Comparison of ENCODE assay signal across 33 cellular contexts in the genomic region with DNA sequence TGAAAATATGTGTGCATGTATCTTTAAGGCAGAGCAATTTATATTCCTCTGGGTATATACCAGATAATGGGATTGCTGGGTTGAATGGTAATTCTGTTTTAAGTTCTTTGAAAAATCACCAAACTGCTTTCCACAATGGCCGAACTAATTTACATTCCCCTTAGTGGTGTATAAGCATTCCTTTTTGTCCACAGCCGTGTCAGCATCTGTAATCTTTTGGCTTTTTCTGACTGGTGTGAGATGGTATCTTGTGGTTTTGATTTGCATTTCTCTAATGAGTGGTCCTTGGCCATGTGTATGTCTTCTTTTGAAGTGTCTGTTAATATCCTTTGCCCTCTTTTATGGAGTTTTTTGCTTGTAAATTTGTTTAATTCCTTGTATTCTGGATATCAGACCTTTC. TPM values are rescaled to one million over a fixed set of nuclear protein-coding genes. Genes with fewer than 3 reads are reported as not detected.
"Had no signal": no experiment of that assay in that cellular context is flagged by ENCODE, and none has a peak within 500 bp of the region (broad histone marks: within the 10 kb centered on the region; RNA-seq: fewer than 3 reads in every experiment).

No MANE protein-coding gene starts in this region.

- H3K4me1 Mint-ChIP-seq: naive thymus-derived CD8-positive, alpha-beta T cell; nephron progenitor cell; stimulated activated memory B cell treated with anti-CD40 and anti-IgM and Interleukin-4, amounts not matched to agents 10 μg/mL and 1 μg/mL and 100 μg/mL, for 72 hours had no signal

- H3K9me3 ChIP-seq: ovary, right lobe of liver, testis, thyroid gland had no signal

- H3K4me3 ChIP-seq: left lung, lower lobe of right lung, ovary, right atrium auricular region, right lobe of liver, smooth muscle cell, stomach, testis, thyroid gland, transverse colon, upper lobe of left lung, vagina had no signal

- H3K27me3 Mint-ChIP-seq: naive thymus-derived CD8-positive, alpha-beta T cell; progenitor cell of endocrine pancreas; stimulated activated memory B cell treated with anti-CD40 and anti-IgM and Interleukin-4, amounts not matched to agents 10 μg/mL and 1 μg/mL and 100 μg/mL, for 72 hours had no signal

- H3K27me3 ChIP-seq: left lung, ovary, right atrium auricular region, right lobe of liver, stomach, testis, thyroid gland, transverse colon, upper lobe of left lung, vagina had no signal

- H3K4me1 ChIP-seq: left lung, lower lobe of right lung, right atrium auricular region, right lobe of liver, stomach, testis, thyroid gland, transverse colon, upper lobe of left lung, vagina had no signal

- DNase-seq: hypothalamus; immature natural killer cell; kidney; left colon; left lung; lower lobe of right lung; mammary epithelial cell; mesenchymal stem cell; naive thymus-derived CD8-positive, alpha-beta T cell; nephron progenitor cell; ovary; right lobe of liver; stimulated activated CD4-positive, alpha-beta T cell treated with anti-CD3 and anti-CD28 coated beads, Interleukin-1b, Interleukin-23, amount 100 ng/mL, for 48 hours; stimulated activated CD4-positive, alpha-beta T cell treated with anti-CD3 and anti-CD28 coated beads, Interleukin-2, amount 100 ng/mL, for 48 hours; stimulated activated CD4-positive, alpha-beta T cell treated with anti-CD3 and anti-CD28 coated beads, Interleukin-4, amount 100 ng/mL, for 4 hours; stimulated activated CD8-positive, alpha-beta memory T cell treated with anti-CD3 and anti-CD28 coated beads, Interleukin-4, amount 100 ng/mL, for 48 hours; stimulated activated naive CD8-positive, alpha-beta T cell treated with anti-CD3 and anti-CD28 coated beads, Interleukin-15, Interleukin-2, amounts not matched to agents 100 U/mL and 50 U/mL, for 24 hours; stomach; testis; thyroid gland; transverse colon; upper lobe of left lung had no signal

- H3K4me3 Mint-ChIP-seq: immature natural killer cell; naive thymus-derived CD8-positive, alpha-beta T cell; nephron progenitor cell; stimulated activated memory B cell treated with anti-CD40 and anti-IgM and Interleukin-4, amounts not matched to agents 10 μg/mL and 1 μg/mL and 100 μg/mL, for 72 hours had no signal

- H3K27ac Mint-ChIP-seq: immature natural killer cell; naive thymus-derived CD8-positive, alpha-beta T cell; nephron progenitor cell; progenitor cell of endocrine pancreas; stimulated activated memory B cell treated with anti-CD40 and anti-IgM and Interleukin-4, amounts not matched to agents 10 μg/mL and 1 μg/mL and 100 μg/mL, for 72 hours had no signal

- H3K27ac ChIP-seq: left lung, lower lobe of right lung, ovary, right atrium auricular region, right lobe of liver, stomach, testis, thyroid gland, transverse colon, upper lobe of left lung, vagina had no signal

- ATAC-seq: left colon; left lung; lower lobe of right lung; naive thymus-derived CD8-positive, alpha-beta T cell; right lobe of liver; stimulated activated memory B cell treated with anti-CD40 and anti-IgM and Interleukin-4, amounts not matched to agents 10 μg/mL and 1 μg/mL and 100 μg/mL, for 72 hours; stimulated activated naive CD8-positive, alpha-beta T cell treated with anti-CD3 and anti-CD28 coated beads, Interleukin-15, Interleukin-2, amounts not matched to agents 100 U/mL and 50 U/mL, for 24 hours had no signal

- H3K36me3 ChIP-seq: left lung, lower lobe of right lung, ovary, right atrium auricular region, right lobe of liver, thyroid gland, transverse colon, upper lobe of left lung, vagina had no signal

- H3K4me2 ChIP-seq: smooth muscle cell had no signal

RNA-seq across cellular contexts. Expression of a gene that starts 42.5 kb away (rescaled TPM):
- total RNA-seq: kidney; left lung; lower lobe of right lung; naive thymus-derived CD8-positive, alpha-beta T cell; pulmonary artery endothelial cell; smooth muscle cell; stomach; urinary bladder had no signal

RNA-seq across cellular contexts. Expression of a gene that starts 59.3 kb away (rescaled TPM):
- total RNA-seq: kidney; left colon; left lung; liver; lower lobe of right lung; mammary epithelial cell; mucosa of gallbladder; naive thymus-derived CD8-positive, alpha-beta T cell; progenitor cell of endocrine pancreas; pulmonary artery endothelial cell; renal cortical epithelial cell; right atrium auricular region; skeletal muscle tissue; smooth muscle cell; stomach; testis; thyroid gland; transverse colon; upper lobe of left lung; urinary bladder; vagina had no signal
